In the genomic region with DNA sequence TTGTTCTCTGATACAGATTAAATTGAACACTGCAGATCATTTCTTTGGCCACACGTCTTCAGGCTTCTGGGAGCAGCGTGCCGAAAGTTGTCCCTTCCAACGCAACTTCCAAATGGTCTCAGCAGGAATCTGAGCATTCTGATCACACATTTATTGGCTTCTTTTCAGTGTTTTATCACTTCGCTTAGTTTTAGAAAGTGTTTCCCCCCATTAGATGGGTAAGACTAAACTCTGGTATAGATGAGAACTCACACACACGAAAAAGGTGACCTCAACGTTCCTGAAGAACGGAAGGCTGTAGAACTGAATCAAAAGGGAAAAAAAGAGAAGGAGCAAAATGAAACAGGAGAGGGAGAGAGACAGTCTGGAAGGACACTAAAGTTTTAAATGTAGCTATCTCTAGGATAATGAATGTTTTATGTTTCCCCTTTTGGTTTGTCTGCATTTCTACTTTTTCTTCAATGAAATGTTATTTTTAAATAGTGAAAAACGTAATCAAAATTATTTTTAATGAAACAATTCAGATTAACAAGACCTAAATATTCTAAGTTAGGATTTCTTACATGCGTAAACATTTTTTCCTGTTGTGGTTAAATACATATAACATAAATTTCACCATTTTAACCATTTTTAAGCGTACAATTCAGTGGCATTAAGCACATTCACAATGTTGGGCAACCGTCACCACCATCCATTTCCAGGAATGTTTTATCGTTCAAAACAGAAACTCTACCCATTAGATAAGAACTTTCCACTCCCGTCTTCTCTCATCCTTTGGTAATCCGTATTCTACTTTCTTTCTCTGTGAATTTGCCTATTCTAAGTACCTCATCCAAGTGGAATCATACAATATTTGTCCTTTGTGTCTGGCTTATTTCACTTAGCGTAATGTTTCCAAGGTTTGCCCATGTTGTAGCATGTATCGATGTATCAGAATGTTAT, we compare ENCODE assay signal across 10 cellular contexts.
"Had no signal": no experiment of that assay in that cellular context is flagged by ENCODE, and none has a peak within 500 bp of the region (broad histone marks: within the 10 kb centered on the region; RNA-seq: fewer than 3 reads in every experiment).

No MANE protein-coding gene starts in this region.

- DNase-seq: GOT3, H7, HFFc6, IMR-90, KBM-7 had no signal

- H3K4me3 ChIP-seq: HAP-1 had no signal

- H3K27ac Mint-ChIP-seq: HFFc6 had no signal

- H3K36me3 ChIP-seq: HAP-1 had no signal

- H3K27ac ChIP-seq: HL-60, KMS-11 had no signal

- ATAC-seq: HCT116 had no signal

- H3K4me3 Mint-ChIP-seq: HFFc6 had no signal

- H3K9me3 ChIP-seq: HAP-1 had no signal

- H3K9ac ChIP-seq: KMS-11 had no signal

- H3K4me2 ChIP-seq: KMS-11 had no signal

- H3K4me1 ChIP-seq: HAP-1 had no signal

- FAIRE-seq: HTR-8/SVneo had no signal
